ENCODE assay signal across 17 cellular contexts in the genomic region with DNA sequence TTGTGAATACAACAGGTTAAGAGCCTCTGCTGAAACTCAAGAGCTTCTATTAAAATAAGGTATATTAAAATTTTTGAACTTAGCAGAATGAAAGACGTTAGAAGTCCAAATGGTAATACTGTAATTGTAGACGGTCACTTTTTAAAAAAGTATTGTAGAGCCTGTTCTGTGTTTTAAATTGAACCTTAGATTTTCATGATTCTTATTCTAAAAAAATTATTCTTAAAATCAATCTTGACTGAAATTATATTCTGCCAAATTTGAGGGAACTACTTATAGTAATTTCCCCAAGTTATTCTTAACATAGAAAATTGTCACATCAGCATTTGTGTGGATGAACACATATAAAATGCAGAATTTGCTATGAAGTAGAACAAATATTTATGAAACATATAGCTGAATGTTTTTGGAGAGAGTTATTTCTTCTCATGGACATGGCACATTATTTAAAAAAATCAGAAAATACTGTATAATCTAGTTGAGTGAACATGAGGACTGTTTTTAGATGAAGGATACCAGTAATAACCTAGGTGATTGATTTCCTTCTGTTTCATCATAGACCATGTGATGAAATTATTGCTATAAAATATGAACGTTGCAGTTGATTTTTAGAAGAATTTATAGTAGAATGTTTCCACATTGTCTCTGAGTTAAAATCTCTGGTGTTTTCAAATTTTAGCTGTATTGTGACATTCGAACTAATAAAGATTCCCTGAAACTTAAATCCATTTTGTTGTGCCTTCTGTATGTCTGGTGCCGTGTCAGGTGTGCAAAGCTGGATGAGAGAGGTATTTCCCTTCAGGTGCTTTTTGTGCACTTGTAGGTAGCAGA. TPM values are rescaled to one million over a fixed set of nuclear protein-coding genes. Genes with fewer than 3 reads are reported as not detected.
A peak's percentile ranks its signal among the peaks of the same experiment; 100 is the strongest.
DNase-seq lines count a peak whose midpoint lies in the region; ATAC-seq, FAIRE-seq and TF ChIP-seq lines count a peak whose summit lies in the region.
"Had no signal": no experiment of that assay in that cellular context is flagged by ENCODE, and none has a peak within 500 bp of the region (broad histone marks: within the 10 kb centered on the region; RNA-seq: fewer than 3 reads in every experiment).

No MANE protein-coding gene starts in this region.

- H4K20me1 ChIP-seq in HepG2 (ENCODE audit: insufficient read depth, low read length): no peaks in the 10 kb centered on the region

- peaks cover 5% of the 10 kb centered on the region for H3K36me3 Mint-ChIP-seq in type B pancreatic cell
- H3K36me3 Mint-ChIP-seq: IgD-negative memory B cell had no signal

- TF ChIP-seq EP300 in HepG2 (IDR thresholded peaks at IDR 0.05; ENCODE audit: low read depth in 2 of 2, low read length in 2 of 2) (no peak), HepG2 (CRISPR knock-in tag; IDR thresholded peaks at IDR 0.05; ENCODE audit: borderline replicate concordance) (no peak)

- H3K4me3 ChIP-seq in HepG2 (replicated peaks in 1 of 3; ENCODE audit: insufficient read depth in 1 of 3, low read depth in 2 of 3, low read length in 3 of 3) (no peak overlapping the region), right lobe of liver (no peak overlapping the region), Panc1 (ENCODE audit: low read depth in 2 of 2, low read length in 2 of 2) (peak overlapping the region; percentile 92 to 94; a peak in 3 of 4 replicates)
- H3K4me3 ChIP-seq: ascending aorta had no signal

- H3K4me1 ChIP-seq in HepG2 (ENCODE audit: insufficient read depth, low read length) (peaks cover 24% of the 10 kb centered on the region), right lobe of liver (peaks cover 0 to 33% (median 12%) of the 10 kb centered on the region in 4 donors), Panc1 (ENCODE audit: control insufficient read depth, insufficient read depth, low read length) (peaks cover 48% of the 10 kb centered on the region)

- no peaks in the 10 kb centered on the region for H3K36me3 ChIP-seq in HepG2 (replicated peaks in 1 of 2; ENCODE audit: control insufficient read depth in 1 of 2, insufficient read depth in 2 of 2, low read length in 2 of 2)
- H3K36me3 ChIP-seq in right lobe of liver: no peaks in the 10 kb centered on the region
- H3K36me3 ChIP-seq in Panc1 (ENCODE audit: control insufficient read depth, insufficient read depth, low read length): peaks cover 2% of the 10 kb centered on the region; the same call in 1 of the 2 replicates
- H3K36me3 ChIP-seq: ascending aorta had no signal

- H3K9me3 ChIP-seq in HepG2 (ENCODE audit: low read length): no peaks in the 10 kb centered on the region
- no peaks in the 10 kb centered on the region for H3K9me3 ChIP-seq in right lobe of liver
- H3K9me3 ChIP-seq in Panc1 (ENCODE audit: control insufficient read depth, insufficient read depth, low read depth, low read length): no peaks in the 10 kb centered on the region
- H3K9me3 ChIP-seq: ascending aorta had no signal

- H3K4me3 Mint-ChIP-seq in type B pancreatic cell: peak overlapping the region; percentile 99

- H3K27ac Mint-ChIP-seq in type B pancreatic cell: no peak overlapping the region
- H3K27ac Mint-ChIP-seq: stimulated activated naive B cell treated with anti-CD40 and anti-IgM and Interleukin-4, amounts not matched to agents 10 μg/mL and 1 μg/mL and 100 μg/mL, for 72 hours had no signal

- H3K4me1 Mint-ChIP-seq in type B pancreatic cell (ENCODE audit: unreplicated experiment): peaks cover 38% of the 10 kb centered on the region

- no peak for TF ChIP-seq RAD21 in HepG2 (CRISPR knock-in tag; IDR thresholded peaks at IDR 0.05)

- in situ Hi-C loops in HepG2 (cut with HindIII; ENCODE audit: extremely low pct_ligation_motif_present, low pct_unique_long_range_greater_than_20kb) (no loop called here), Panc1 (cut with HindIII; ENCODE audit: low pct_unique_long_range_greater_than_20kb, low sequenced_read_pairs) (no loop called here)

- BruUV-seq in HepG2 (replicated peaks; lab: Mats Ljungman, UMichigan) (no TSS peak), Panc1 (replicated peaks; lab: Mats Ljungman, UMichigan) (no TSS peak)

- WGBS in HepG2 (ENCODE audit: low lambda C conversion rate): 94% methylated on average over 5 of the region's 5 CpGs
- 74% methylated on average over 5 of the region's 5 CpGs for WGBS in right lobe of liver (ENCODE audit: insufficient coverage, low coverage, low lambda C conversion rate, missing lambda C conversion rate)

- H3K27ac ChIP-seq in HepG2 (ENCODE audit: extremely low read length, insufficient read depth, low read length) (no peak overlapping the region), right lobe of liver (no peak overlapping the region), Panc1 (ENCODE audit: low read length) (peak overlapping the region; percentile 77)
- H3K27ac ChIP-seq: ascending aorta had no signal

- H3K4me2 ChIP-seq in HepG2 (ENCODE audit: low read depth, low read length): no peak overlapping the region

- TF ChIP-seq POLR2A in HepG2 (IDR thresholded peaks at IDR 0.05; ENCODE audit: insufficient read depth in 1 of 2, low read depth in 2 of 2, low read length in 2 of 2) (no peak), right lobe of liver (IDR thresholded peaks at IDR 0.05) (no peak), erythroblast (IDR thresholded peaks at IDR 0.05; ENCODE audit: low read length) (no peak), H54 (IDR thresholded peaks at IDR 0.05; ENCODE audit: low read depth, low read length) (no peak)

- H3K27me3 Mint-ChIP-seq in type B pancreatic cell: no peaks in the 10 kb centered on the region
- H3K27me3 Mint-ChIP-seq: IgD-negative memory B cell; stimulated activated naive B cell treated with anti-CD40 and anti-IgM and Interleukin-4, amounts not matched to agents 10 μg/mL and 1 μg/mL and 100 μg/mL, for 72 hours had no signal

- no peak for FAIRE-seq in HepG2 (lab: Jason Lieb, UNC)
- no peak for FAIRE-seq in H54 (lab: Jason Lieb, UNC)

- H3K9me3 Mint-ChIP-seq in type B pancreatic cell: no peaks in the 10 kb centered on the region
- H3K9me3 Mint-ChIP-seq: IgD-negative memory B cell; stimulated activated naive B cell treated with anti-CD40 and anti-IgM and Interleukin-4, amounts not matched to agents 10 μg/mL and 1 μg/mL and 100 μg/mL, for 72 hours had no signal

- no peak overlapping the region for H3K9ac ChIP-seq in HepG2 (ENCODE audit: insufficient read depth, low read depth, low read length)

- TF ChIP-seq CTCF in HepG2 (CRISPR knock-in tag; IDR thresholded peaks at IDR 0.05) (no peak), right lobe of liver (IDR thresholded peaks at IDR 0.05) (no peak), Panc1 (IDR thresholded peaks at IDR 0.05) (no peak), type B pancreatic cell (conservative IDR thresholded peaks at IDR 0.05) (no peak)

- H2AFZ ChIP-seq in HepG2 (ENCODE audit: low read length): no peak overlapping the region

- ATAC-seq in HepG2: no peak
- ATAC-seq in right lobe of liver: no peak
- ATAC-seq in Panc1: no peak
- ATAC-seq: right cardiac atrium; stimulated activated naive B cell treated with anti-CD40 and anti-IgM and Interleukin-4, amounts not matched to agents 10 μg/mL and 1 μg/mL and 100 μg/mL, for 72 hours had no signal

- H3K27me3 ChIP-seq in HepG2 (ENCODE audit: control insufficient read depth in 1 of 2, insufficient read depth in 2 of 2, low read length in 2 of 2) (no peaks in the 10 kb centered on the region; a peak in 1 of 5 replicates), right lobe of liver (no peaks in the 10 kb centered on the region), Panc1 (ENCODE audit: control insufficient read depth, insufficient read depth, low read length) (no peaks in the 10 kb centered on the region)
- H3K27me3 ChIP-seq: ascending aorta had no signal

- no peak for DNase-seq in HepG2 (ENCODE audit: low spot score)
- no peak for DNase-seq in right lobe of liver
- DNase-seq in Panc1 (ENCODE audit: low read depth, low spot score): no peak
- DNase-seq in erythroblast (lab: John Stamatoyannopoulos, UW): peak; percentile 38 to 77
- DNase-seq in type B pancreatic cell (ENCODE audit: extremely low spot score, unreplicated experiment): no peak
- DNase-seq in DMS 273 (lab: John Stamatoyannopoulos, UW; ENCODE audit: unreplicated experiment): no peak
- no peak for DNase-seq in NK-92 treated with Interleukin-12 subunit alpha and Interleukin-12 subunit beta, amount 100 ng/mL, for 24 hours (lab: John Stamatoyannopoulos, UW)
- DNase-seq in H54 (ENCODE audit: insufficient read length, low spot score): no peak
- DNase-seq: effector CD8-positive, alpha-beta T cell; head of caudate nucleus; NCI-H1436 treated with DMSO at 0.1 percent for 48 hours; NCI-H524 treated with DMSO at 0.1 percent for 48 hours; right cardiac atrium; stimulated activated CD4-positive, alpha-beta T cell treated with anti-CD3 and anti-CD28 coated beads, Interleukin-4, amount 100 ng/mL, for 4 hours; stimulated activated naive B cell treated with anti-CD40 and anti-IgM and Interleukin-4, amounts not matched to agents 10 μg/mL and 1 μg/mL and 100 μg/mL, for 72 hours had no signal

- intact Hi-C loops in HepG2 (cut with micrococcal nuclease; ENCODE audit: unreplicated experiment): no loop called here
- intact Hi-C loops in right lobe of liver (cut with DNase I): no loop called here
- intact Hi-C loops in Panc1 (cut with micrococcal nuclease; ENCODE audit: unreplicated experiment): no loop called here

- POLR2A ChIA-PET in HepG2 (lab: Yijun Ruan, JAX): no interaction called here
- POLR2A ChIA-PET in Panc1 (lab: Charles Lee): no interaction called here

- CTCF ChIA-PET in HepG2 (lab: Yijun Ruan, JAX; ENCODE audit: low intra/inter-chr PET ratio, low total read pairs): no interaction called here
- CTCF ChIA-PET in Panc1 (lab: Charles Lee): no interaction called here

- peaks cover 54% of the 10 kb centered on the region for H3K79me2 ChIP-seq in HepG2 (ENCODE audit: insufficient read depth, low read length)

RNA-seq across cellular contexts. Expression of gene TBPL1, which starts 2.8 kb away (rescaled TPM):
- 39.3 and 47.7 TPM in 2 replicates for total RNA-seq in HepG2 (2016; rRNA removed; fragmentation: Illumina TruSeq; extraction: Trizol)
- total RNA-seq in HepG2 (2016; cell fraction: cytosol; rRNA removed; fragmentation: Illumina TruSeq; extraction: Trizol; ENCODE audit: low read depth): 47.1 and 47.5 TPM in 2 replicates
- 38.0 and 46.0 TPM in 2 replicates for total RNA-seq in HepG2 (2016; cell fraction: insoluble cytoplasmic fraction; rRNA removed; fragmentation: Illumina TruSeq; extraction: Trizol)
- 75.7 and 77.8 TPM in 2 replicates for total RNA-seq in HepG2 (2016; cell fraction: membrane; rRNA removed; fragmentation: Illumina TruSeq; extraction: Trizol)
- total RNA-seq in HepG2 (2016; cell fraction: nucleus; rRNA removed; fragmentation: Illumina TruSeq; extraction: Trizol): 22.3 and 25.5 TPM in 2 replicates
- 20.2 and 25.3 TPM in 2 replicates for polyA plus RNA-seq in HepG2 (2011; rRNA removed)
- 10.7 and 14.1 TPM in 2 replicates for polyA plus RNA-seq in HepG2 (2011; cell fraction: cytosol; rRNA removed)
- polyA plus RNA-seq in HepG2 (2011; cell fraction: nucleus; rRNA removed): 5.8 and 9.1 TPM in 2 replicates
- 22.0 and 27.1 TPM in 2 replicates for polyA plus RNA-seq in HepG2 (2012)
- polyA plus RNA-seq in HepG2 (2016; cell fraction: cytosol; fragmentation: Illumina TruSeq; extraction: Trizol; ENCODE audit: low read depth): 37.3 and 45.6 TPM in 2 replicates
- 57.8 and 60.3 TPM in 2 replicates for polyA plus RNA-seq in HepG2 (2016; cell fraction: insoluble cytoplasmic fraction; fragmentation: Illumina TruSeq; extraction: Trizol; ENCODE audit: low read depth)
- polyA plus RNA-seq in HepG2 (2016; cell fraction: membrane; fragmentation: Illumina TruSeq; extraction: Trizol; ENCODE audit: low read depth): 72.2 and 77.9 TPM in 2 replicates
- 46.2 and 47.2 TPM in 2 replicates for polyA plus RNA-seq in HepG2 (2016; cell fraction: nucleus; fragmentation: Illumina TruSeq; extraction: Trizol; ENCODE audit: insufficient read depth, low read depth)
- 4.1 and 10.0 TPM in 2 replicates for polyA minus RNA-seq in HepG2 (2011; rRNA and poly(A)+ RNA removed; ENCODE audit: low replicate concordance)
- polyA minus RNA-seq in HepG2 (2011; cell fraction: cytosol; rRNA and poly(A)+ RNA removed): 13.8 and 17.3 TPM in 2 replicates
- polyA minus RNA-seq in HepG2 (2011; cell fraction: nucleus; rRNA and poly(A)+ RNA removed): 9.4 and 10.9 TPM in 2 replicates
- total RNA-seq in right lobe of liver: 10 to 100 TPM in 2 of 6 experiments, 1 to 10 TPM in 4; 6.0 to 11.5 (median 9.4) TPM
- total RNA-seq in Panc1 (2021; ENCODE audit: unreplicated experiment): 39.7 TPM
- 33.8 TPM for polyA plus RNA-seq in Panc1 (2012; ENCODE audit: insufficient read length)
- total RNA-seq in type B pancreatic cell (ENCODE audit: low replicate concordance): 28.0 and 35.5 TPM in 2 replicates

Comparison
In these comparisons a context has a peak if more than half of its experiments do, and no peak if none do; other contexts are left out.
1. DNase-seq: peak in erythroblast (2 of 2); none in HepG2 (single experiment), right lobe of liver (0 of 3), Panc1 (single experiment), type B pancreatic cell (single experiment), DMS 273 (single experiment), NK-92 treated with Interleukin-12 subunit alpha and Interleukin-12 subunit beta, amount 100 ng/mL, for 24 hours (single experiment) and H54 (single experiment).
2. H3K4me3 ChIP-seq: peak in Panc1 (2 of 2); none in HepG2 (0 of 3) and right lobe of liver (0 of 3).